ENCODE assay signal across 9 cellular contexts in the genomic region with DNA sequence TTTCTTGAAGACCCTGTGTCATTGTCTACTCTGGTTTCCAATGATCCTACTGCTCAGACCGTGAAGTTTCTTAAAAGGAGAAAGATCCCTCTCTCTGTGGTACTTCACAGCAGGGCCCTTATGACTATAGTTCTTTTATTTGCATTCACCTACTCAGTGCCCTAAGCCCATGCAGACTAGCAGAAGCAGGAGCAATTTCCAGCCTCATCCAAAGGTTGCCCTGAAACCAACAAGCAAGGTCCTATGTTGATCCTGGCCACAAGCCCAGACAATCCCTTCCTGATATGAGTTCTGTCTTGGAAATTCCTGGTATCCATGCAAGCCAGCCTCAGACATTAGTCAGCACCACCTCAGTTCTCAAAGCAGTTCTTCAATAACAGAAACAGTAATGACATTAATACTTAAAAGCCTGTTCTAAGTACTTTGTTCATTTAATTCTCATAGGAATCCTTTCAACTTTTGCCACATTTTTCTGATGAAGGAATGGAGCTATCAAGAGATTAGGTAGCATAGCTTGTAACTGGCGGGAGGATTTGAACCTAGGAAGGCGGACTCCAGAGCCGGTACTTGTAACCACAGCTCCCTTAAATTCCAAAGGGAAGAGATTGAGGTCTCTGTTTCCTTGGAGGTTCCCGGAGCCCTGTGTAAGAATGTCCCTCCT. TPM values are rescaled to one million over a fixed set of nuclear protein-coding genes. Genes with fewer than 3 reads are reported as not detected.
DNase-seq lines count a peak whose midpoint lies in the region; ATAC-seq and TF ChIP-seq lines count a peak whose summit lies in the region.
"Had no signal": no experiment of that assay in that cellular context is flagged by ENCODE, and none has a peak within 500 bp of the region (broad histone marks: within the 10 kb centered on the region; RNA-seq: fewer than 3 reads in every experiment).

No MANE protein-coding gene starts in this region.

- in situ Hi-C loops in transverse colon (cut with MboI; ENCODE audit: low pct_ligation_motif_present in 1 of 4, low pct_unique_long_range_greater_than_20kb in 1 of 4, low sequenced_read_pairs in 3 of 4) = no loop called here

- no peak overlapping the region for H3K4me2 ChIP-seq in hepatocyte
- H3K4me2 ChIP-seq: BLaER1 had no signal

- H3K79me2 ChIP-seq in hepatocyte = no peaks in the 10 kb centered on the region

- intact Hi-C loops in adrenal gland (cut with DNase I) (no loop called here), transverse colon (cut with DNase I; ENCODE audit: low total_unique reads) (no loop called here)

- H3K27ac ChIP-seq in adrenal gland (no peak overlapping the region), hepatocyte (no peak overlapping the region), transverse colon (peak overlapping the region in 3 of 4 donors; percentile 25 to 34 (median 27))
- H3K27ac ChIP-seq: BLaER1 had no signal

- no peaks in the 10 kb centered on the region for H3K9me3 ChIP-seq in adrenal gland (replicated peaks in 1 of 3)
- no peaks in the 10 kb centered on the region for H3K9me3 ChIP-seq in hepatocyte (ENCODE audit: low read depth)
- peaks cover 0 to 4% of the 10 kb centered on the region in 2 donors for H3K9me3 ChIP-seq in transverse colon

- H3K4me1 ChIP-seq in adrenal gland (replicated peaks in 1 of 2) (no peaks in the 10 kb centered on the region), hepatocyte (ENCODE audit: insufficient read depth) (no peaks in the 10 kb centered on the region), transverse colon (peaks cover 0 to 11% (median 0%) of the 10 kb centered on the region in 4 donors)

- H3K9me2 ChIP-seq in hepatocyte (replicated peaks; ENCODE audit: insufficient read depth) = no peaks in the 10 kb centered on the region

- H3K36me3 Mint-ChIP-seq in activated T-cell treated with anti-CD3 and anti-CD28 coated beads, Interleukin-2, amount 50 U/mL, for 4 hours (ENCODE audit: insufficient read depth) = no peaks in the 10 kb centered on the region

- H3K36me3 ChIP-seq in adrenal gland (replicated peaks in 1 of 2) = no peaks in the 10 kb centered on the region
- no peaks in the 10 kb centered on the region for H3K36me3 ChIP-seq in hepatocyte (replicated peaks; ENCODE audit: insufficient read depth, low read depth)
- no peaks in the 10 kb centered on the region for H3K36me3 ChIP-seq in transverse colon
- no peaks in the 10 kb centered on the region for H3K36me3 ChIP-seq in H7 (replicated peaks; ENCODE audit: control insufficient read depth, insufficient read depth, low read length)
- H3K36me3 ChIP-seq: BLaER1 had no signal

- no peaks in the 10 kb centered on the region for H3K27me3 Mint-ChIP-seq in activated T-cell treated with anti-CD3 and anti-CD28 coated beads, Interleukin-2, amount 50 U/mL, for 4 hours (ENCODE audit: low read depth)

- TF ChIP-seq CTCF in adrenal gland (IDR thresholded peaks at IDR 0.05) = no peak
- no peak for TF ChIP-seq CTCF in hepatocyte (IDR thresholded peaks at IDR 0.05; ENCODE audit: poor library complexity)
- TF ChIP-seq CTCF in transverse colon (IDR thresholded peaks at IDR 0.05) = no peak

- no peak for DNase-seq in activated T-cell treated with anti-CD3 and anti-CD28 coated beads, Interleukin-2, amount 50 U/mL, for 4 hours
- DNase-seq in activated T-cell treated with anti-CD3 and anti-CD28 coated beads, Interleukin-2, amount 50 U/mL, for 48 hours = no peak
- DNase-seq in adrenal gland = peak; percentile 23 to 71 (median 49)
- DNase-seq in hepatocyte (ENCODE audit: low spot score) = peak; percentile 58
- DNase-seq in transverse colon = peak; percentile 69
- no peak for DNase-seq in H7

- H3K4me3 Mint-ChIP-seq in activated T-cell treated with anti-CD3 and anti-CD28 coated beads, Interleukin-2, amount 50 U/mL, for 4 hours = no peak overlapping the region

- H3K4me1 Mint-ChIP-seq in activated T-cell treated with anti-CD3 and anti-CD28 coated beads, Interleukin-2, amount 50 U/mL, for 4 hours (ENCODE audit: low read depth) = peaks cover 37% of the 10 kb centered on the region

- H3K27me3 ChIP-seq in adrenal gland (no peaks in the 10 kb centered on the region), hepatocyte (no peaks in the 10 kb centered on the region), transverse colon (no peaks in the 10 kb centered on the region), H7 (ENCODE audit: control insufficient read depth, insufficient read depth, low read length) (no peaks in the 10 kb centered on the region)
- H3K27me3 ChIP-seq: BLaER1 had no signal

- 70 to 83% (median 72%) methylated on average over 5 of the region's 5 CpGs for WGBS in adrenal gland, 4 donors
- 69% methylated on average over 5 of the region's 5 CpGs for WGBS in hepatocyte (ENCODE audit: low lambda C conversion rate, missing lambda C conversion rate)
- 53 to 68% methylated on average over 5 of the region's 5 CpGs for WGBS in transverse colon (ENCODE audit: low coverage in 1 of 2), 2 donors

- no peak overlapping the region for H2AFZ ChIP-seq in hepatocyte

- peak; percentile 34 to 44 for ATAC-seq in activated T-cell treated with anti-CD3 and anti-CD28 coated beads, Interleukin-2, amount 50 U/mL, for 4 hours
- no peak for ATAC-seq in HG03097 (IDR thresholded peaks at IDR 0.05; ENCODE audit: low FRiP score, unreplicated experiment)
- no peak for ATAC-seq in GM18907 (IDR thresholded peaks at IDR 0.05; ENCODE audit: unreplicated experiment)

- H3K9me3 Mint-ChIP-seq in activated T-cell treated with anti-CD3 and anti-CD28 coated beads, Interleukin-2, amount 50 U/mL, for 4 hours = peaks cover 4% of the 10 kb centered on the region

- no peak for TF ChIP-seq EP300 in transverse colon (IDR thresholded peaks at IDR 0.05; ENCODE audit: low read depth)

- H3K4me3 ChIP-seq in adrenal gland (no peak overlapping the region), hepatocyte (no peak overlapping the region), transverse colon (no peak overlapping the region), H7 (ENCODE audit: insufficient read depth, low read depth, low read length) (no peak overlapping the region)
- H3K4me3 ChIP-seq: BLaER1 had no signal

- TF ChIP-seq POLR2A in adrenal gland (IDR thresholded peaks at IDR 0.05) = no peak
- no peak for TF ChIP-seq POLR2A in transverse colon (IDR thresholded peaks at IDR 0.05)

- H4K20me1 ChIP-seq in hepatocyte (ENCODE audit: insufficient read depth, poor library complexity, severe bottlenecking) = no peaks in the 10 kb centered on the region
- H4K20me1 ChIP-seq: BLaER1 had no signal

RNA-seq across cellular contexts. Expression of gene ST8SIA6, which starts 58.1 kb away (rescaled TPM):
- total RNA-seq in activated T-cell treated with anti-CD3 and anti-CD28 coated beads, Interleukin-2, amount 50 U/mL, for 4 hours = under 1 TPM in 1 of 3 donors, not detected in 2; 0.33 TPM
- total RNA-seq in adrenal gland (1 to 10 TPM in 3 of 8 donors, under 1 TPM in 5; 0.19 to 3.4 (median 0.85) TPM), hepatocyte (0.24 TPM in 1 of 2 replicates, not detected in the other), transverse colon (1 to 10 TPM in 1 of 4 donors, under 1 TPM in 1, not detected in 2; 0.64 to 1.2 TPM)
- polyA plus RNA-seq in adrenal gland (under 1 TPM in 2 of 3 donors, not detected in 1; 0.13 to 0.26 TPM), hepatocyte (0.10 and 0.94 TPM in 2 replicates)
- 1.8 and 2.9 TPM in 2 replicates for total RNA-seq in H7 (2014; rRNA removed; shearing (Covaris generic))

Comparison
In these comparisons a context has a peak if more than half of its experiments do, and no peak if none do; other contexts are left out.
1. ATAC-seq: peak in activated T-cell treated with anti-CD3 and anti-CD28 coated beads, Interleukin-2, amount 50 U/mL, for 4 hours (2 of 2); none in HG03097 (single experiment) and GM18907 (single experiment).
2. DNase-seq: peak in adrenal gland (7 of 7), hepatocyte (single experiment) and transverse colon (single experiment); none in activated T-cell treated with anti-CD3 and anti-CD28 coated beads, Interleukin-2, amount 50 U/mL, for 4 hours (single experiment), activated T-cell treated with anti-CD3 and anti-CD28 coated beads, Interleukin-2, amount 50 U/mL, for 48 hours (0 of 2) and H7 (single experiment).
3. H3K27ac ChIP-seq: peak in transverse colon (3 of 4); none in adrenal gland (0 of 5) and hepatocyte (single experiment).